ENCODE assay signal across 11 cellular contexts in genomic region chr2:8986327-8986976, GRCh38. TPM values are rescaled to one million over a fixed set of nuclear protein-coding genes. Genes with fewer than 3 reads are reported as not detected.
DNase-seq lines count a peak whose midpoint lies in the region; ATAC-seq and TF ChIP-seq lines count a peak whose summit lies in the region.
"Had no signal": no experiment of that assay in that cellular context is flagged by ENCODE, and none has a peak within 500 bp of the region (broad histone marks: within the 10 kb centered on the region; RNA-seq: fewer than 3 reads in every experiment).

No MANE protein-coding gene starts in this region.

- no peak overlapping the region for H3K23ac ChIP-seq in trophoblast cell (ENCODE audit: low read length)

- no peak overlapping the region for H3K4ac ChIP-seq in trophoblast cell (ENCODE audit: low read depth, low read length)

- no peak overlapping the region for H2AFZ ChIP-seq in trophoblast cell (ENCODE audit: insufficient read depth, low read length, poor library complexity)

- peak; percentile 61 for ATAC-seq in activated CD8-positive, alpha-beta T cell treated with anti-CD3 and anti-CD28 coated beads, Interleukin-2, amount 10 ng/mL, durations not matched to agents 7 days and 5 days
- ATAC-seq in HG03095 (IDR thresholded peaks at IDR 0.05; ENCODE audit: unreplicated experiment) (no peak), HG03175 (IDR thresholded peaks at IDR 0.05; ENCODE audit: unreplicated experiment) (no peak)

- peak; percentile 7 to 17 for DNase-seq in activated CD4-positive, alpha-beta T cell treated with anti-CD3 and anti-CD28 coated beads, Interleukin-2, amount 50 U/mL, for 48 hours
- DNase-seq in activated CD4-positive, alpha-beta T cell treated with anti-CD3 and anti-CD28 coated beads, Interleukin-2, amount 10 ng/mL, durations not matched to agents 24 days and 14 days = no peak
- peak in 1 of 2 experiments; percentile 24 for DNase-seq in HL-60 (ENCODE audit: low read depth in 1 of 2, low spot score in 1 of 2)
- DNase-seq in activated CD8-positive, alpha-beta T cell treated with anti-CD3 and anti-CD28 coated beads, Interleukin-2, amount 10 ng/mL, durations not matched to agents 7 days and 5 days = peak; percentile 41
- DNase-seq in trophoblast cell = peak; percentile 4 to 47
- DNase-seq in C1 segment of cervical spinal cord (lab: John Stamatoyannopoulos, UW) = no peak
- DNase-seq: CD4-positive, alpha-beta T cell; effector CD4-positive, alpha-beta T cell had no signal

- no peaks in the 10 kb centered on the region for H3K4me1 ChIP-seq in trophoblast cell (ENCODE audit: control insufficient read depth in 1 of 2, insufficient read depth in 2 of 2, low read length in 2 of 2)

- no peak overlapping the region for H2BK120ac ChIP-seq in trophoblast cell (ENCODE audit: insufficient read depth, low read length, poor library complexity)

- H2BK12ac ChIP-seq in trophoblast cell (ENCODE audit: low read length) = no peak overlapping the region

- POLR2A ChIA-PET in activated CD8-positive, alpha-beta T cell treated with anti-CD3 and anti-CD28 coated beads, Interleukin-2, amount 10 ng/mL, durations not matched to agents 7 days and 5 days (lab: Charles Lee) = no interaction called here

- no peaks in the 10 kb centered on the region for H3K4me1 Mint-ChIP-seq in activated CD4-positive, alpha-beta T cell treated with anti-CD3 and anti-CD28 coated beads, Interleukin-2, amount 10 ng/mL, durations not matched to agents 24 days and 14 days
- H3K4me1 Mint-ChIP-seq in activated CD8-positive, alpha-beta T cell treated with anti-CD3 and anti-CD28 coated beads, Interleukin-2, amount 10 ng/mL, durations not matched to agents 7 days and 5 days (ENCODE audit: low read depth) = peaks cover 3% of the 10 kb centered on the region

- peaks cover 21% of the 10 kb centered on the region for H3K27me3 Mint-ChIP-seq in activated CD4-positive, alpha-beta T cell treated with anti-CD3 and anti-CD28 coated beads, Interleukin-2, amount 10 ng/mL, durations not matched to agents 24 days and 14 days
- H3K27me3 Mint-ChIP-seq in activated CD8-positive, alpha-beta T cell treated with anti-CD3 and anti-CD28 coated beads, Interleukin-2, amount 10 ng/mL, durations not matched to agents 7 days and 5 days (ENCODE audit: low read depth) = peaks cover 29% of the 10 kb centered on the region
- H3K27me3 Mint-ChIP-seq: CD4-positive, alpha-beta T cell had no signal

- H2BK5ac ChIP-seq in trophoblast cell (ENCODE audit: low read depth, low read length, poor library complexity) = no peak overlapping the region

- no peak overlapping the region for H3K4me3 Mint-ChIP-seq in activated CD4-positive, alpha-beta T cell treated with anti-CD3 and anti-CD28 coated beads, Interleukin-2, amount 10 ng/mL, durations not matched to agents 24 days and 14 days
- no peak overlapping the region for H3K4me3 Mint-ChIP-seq in activated CD8-positive, alpha-beta T cell treated with anti-CD3 and anti-CD28 coated beads, Interleukin-2, amount 10 ng/mL, durations not matched to agents 7 days and 5 days
- H3K4me3 Mint-ChIP-seq: CD4-positive, alpha-beta T cell had no signal

- no peak overlapping the region for H2AK5ac ChIP-seq in trophoblast cell (ENCODE audit: low read length)

- CTCF ChIA-PET in activated CD8-positive, alpha-beta T cell treated with anti-CD3 and anti-CD28 coated beads, Interleukin-2, amount 10 ng/mL, durations not matched to agents 7 days and 5 days (lab: Charles Lee) = interaction anchor here (1.4 kb wide), 1 partner anchor 10 kb away, joined by 3 read pairs; no protein-coding TSS in a partner anchor

- no CpG with 5 or more reads among the region's 11 CpGs for WGBS in trophoblast cell (ENCODE audit: extremely low coverage, insufficient coverage, insufficient read length)

- H3K9me3 Mint-ChIP-seq in activated CD4-positive, alpha-beta T cell treated with anti-CD3 and anti-CD28 coated beads, Interleukin-2, amount 10 ng/mL, durations not matched to agents 24 days and 14 days = no peaks in the 10 kb centered on the region
- H3K9me3 Mint-ChIP-seq in activated CD8-positive, alpha-beta T cell treated with anti-CD3 and anti-CD28 coated beads, Interleukin-2, amount 10 ng/mL, durations not matched to agents 7 days and 5 days (ENCODE audit: insufficient read depth) = no peaks in the 10 kb centered on the region
- H3K9me3 Mint-ChIP-seq: CD4-positive, alpha-beta T cell had no signal

- H3K36me3 ChIP-seq in trophoblast cell (ENCODE audit: control insufficient read depth in 1 of 2, insufficient read depth in 2 of 2, low read length in 2 of 2) = no peaks in the 10 kb centered on the region

- H3K27ac Mint-ChIP-seq in activated CD4-positive, alpha-beta T cell treated with anti-CD3 and anti-CD28 coated beads, Interleukin-2, amount 10 ng/mL, durations not matched to agents 24 days and 14 days = no peak overlapping the region
- no peak overlapping the region for H3K27ac Mint-ChIP-seq in activated CD8-positive, alpha-beta T cell treated with anti-CD3 and anti-CD28 coated beads, Interleukin-2, amount 10 ng/mL, durations not matched to agents 7 days and 5 days
- H3K27ac Mint-ChIP-seq: CD4-positive, alpha-beta T cell had no signal

- H3K27ac ChIP-seq in HL-60 (replicated peaks) (no peak overlapping the region), trophoblast cell (ENCODE audit: low read depth, low read length) (no peak overlapping the region)
- H3K27ac ChIP-seq: thoracic aorta had no signal

- no peaks in the 10 kb centered on the region for H3K79me2 ChIP-seq in trophoblast cell (ENCODE audit: control insufficient read depth, insufficient read depth, low read length, poor library complexity)

- no peak overlapping the region for H3K18ac ChIP-seq in trophoblast cell (ENCODE audit: low read length)

- H3K36me3 Mint-ChIP-seq in activated CD4-positive, alpha-beta T cell treated with anti-CD3 and anti-CD28 coated beads, Interleukin-2, amount 10 ng/mL, durations not matched to agents 24 days and 14 days (ENCODE audit: low read depth) = no peaks in the 10 kb centered on the region
- no peaks in the 10 kb centered on the region for H3K36me3 Mint-ChIP-seq in activated CD8-positive, alpha-beta T cell treated with anti-CD3 and anti-CD28 coated beads, Interleukin-2, amount 10 ng/mL, durations not matched to agents 7 days and 5 days (ENCODE audit: low read depth)

- intact Hi-C loops in activated CD4-positive, alpha-beta T cell treated with anti-CD3 and anti-CD28 coated beads, Interleukin-2, amount 10 ng/mL, durations not matched to agents 24 days and 14 days (cut with micrococcal nuclease) = no loop called here

- no peaks in the 10 kb centered on the region for H3K79me1 ChIP-seq in trophoblast cell (ENCODE audit: low read length)

- H3K9me3 ChIP-seq in trophoblast cell (ENCODE audit: insufficient read depth, low read depth, low read length) = no peaks in the 10 kb centered on the region
- H3K9me3 ChIP-seq: thoracic aorta had no signal

- no peak overlapping the region for H4K8ac ChIP-seq in trophoblast cell (ENCODE audit: low read depth, low read length)

- H3K4me2 ChIP-seq in trophoblast cell (ENCODE audit: low read length) = no peak overlapping the region

- H3K14ac ChIP-seq in trophoblast cell (ENCODE audit: low read length) = no peak overlapping the region

- H3K27me3 ChIP-seq in HL-60 (ENCODE audit: insufficient read depth, poor library complexity, severe bottlenecking) (peaks cover 6% of the 10 kb centered on the region), trophoblast cell (ENCODE audit: insufficient read depth, low read length) (no peaks in the 10 kb centered on the region)

- no peak overlapping the region for H3K4me3 ChIP-seq in HL-60 (replicated peaks; ENCODE audit: insufficient read depth, low read length)
- no peak overlapping the region for H3K4me3 ChIP-seq in trophoblast cell (ENCODE audit: low read depth, low read length)
- H3K4me3 ChIP-seq: thoracic aorta had no signal

- H4K12ac ChIP-seq in trophoblast cell (ENCODE audit: low read depth, low read length) = no peak overlapping the region

- H4K91ac ChIP-seq in trophoblast cell (ENCODE audit: low read depth, low read length) = no peak overlapping the region

- H3K9ac ChIP-seq in trophoblast cell (ENCODE audit: low read length) = no peak overlapping the region

- TF ChIP-seq CTCF in HL-60 (IDR thresholded peaks at IDR 0.05; ENCODE audit: insufficient read depth, low read length) = peak; percentile 20

RNA-seq across cellular contexts. Expression of gene MBOAT2, which starts 17.0 kb away (rescaled TPM):
- 5.0 and 5.3 TPM in 2 replicates for total RNA-seq in activated CD4-positive, alpha-beta T cell treated with anti-CD3 and anti-CD28 coated beads, Interleukin-2, amount 10 ng/mL, durations not matched to agents 24 days and 14 days
- total RNA-seq in activated CD8-positive, alpha-beta T cell treated with anti-CD3 and anti-CD28 coated beads, Interleukin-2, amount 10 ng/mL, durations not matched to agents 7 days and 5 days = 1 to 10 TPM; 6.3 to 6.5 TPM
- 9.5 and 9.6 TPM in 2 replicates for polyA plus RNA-seq in trophoblast cell (2013)

Comparison
In these comparisons a context has a peak if more than half of its experiments do, and no peak if none do; other contexts are left out.
1. DNase-seq: peak in activated CD4-positive, alpha-beta T cell treated with anti-CD3 and anti-CD28 coated beads, Interleukin-2, amount 50 U/mL, for 48 hours (2 of 2), activated CD8-positive, alpha-beta T cell treated with anti-CD3 and anti-CD28 coated beads, Interleukin-2, amount 10 ng/mL, durations not matched to agents 7 days and 5 days (single experiment) and trophoblast cell (2 of 2); none in activated CD4-positive, alpha-beta T cell treated with anti-CD3 and anti-CD28 coated beads, Interleukin-2, amount 10 ng/mL, durations not matched to agents 24 days and 14 days (single experiment) and C1 segment of cervical spinal cord (0 of 14).